8 cellular contexts compared by ENCODE assay signal in genomic region chr2:199850718-199851498, GRCh38. TPM values are rescaled to one million over a fixed set of nuclear protein-coding genes. Genes with fewer than 3 reads are reported as not detected.
DNase-seq lines count a peak whose midpoint lies in the region; ATAC-seq and TF ChIP-seq lines count a peak whose summit lies in the region.

Gene FTCDNL1 (minus strand): TSS chr2:199851192. CDS start chr2:199848962, 2,230 bp downstream.

- no peaks in the 10 kb centered on the region for H3K79me2 ChIP-seq in OCI-LY1 (ENCODE audit: insufficient read depth, low read length)

- H3K36me3 ChIP-seq in OCI-LY1 (ENCODE audit: insufficient read depth, low read length) (no peaks in the 10 kb centered on the region), esophagus squamous epithelium (no peaks in the 10 kb centered on the region)

- H3K4me1 ChIP-seq in OCI-LY1 (ENCODE audit: insufficient read depth, low read length, severe bottlenecking) (peaks cover 12% of the 10 kb centered on the region), esophagus squamous epithelium (peaks cover 0 to 18% (median 0%) of the 10 kb centered on the region in 3 donors)

- TF ChIP-seq CTCF in Calu3 (IDR thresholded peaks at IDR 0.05; ENCODE audit: unreplicated experiment), result peak; percentile 74
- TF ChIP-seq CTCF in OCI-LY1 (IDR thresholded peaks at IDR 0.05; ENCODE audit: low read length), result peak; percentile 59
- TF ChIP-seq CTCF in esophagus squamous epithelium (IDR thresholded peaks at IDR 0.05), result peak in 5 of 6 experiments; percentile 35 to 46 (median 43)
- TF ChIP-seq CTCF in natural killer cell (IDR thresholded peaks at IDR 0.05), result no peak

- H2AFZ ChIP-seq in OCI-LY1 (ENCODE audit: low read length), result peak within 1 kb of the TSS; percentile 91; the same call in 1 of the 2 replicates

- intact Hi-C loops in Calu3 (cut with micrococcal nuclease; ENCODE audit: unreplicated experiment) (no loop called here), esophagus squamous epithelium (cut with DNase I) (no loop called here), natural killer cell (cut with micrococcal nuclease) (no loop called here)

- H3K4me2 ChIP-seq in OCI-LY1 (ENCODE audit: low read length), result peak within 1 kb of the TSS; percentile 98

- H3K9me2 ChIP-seq in OCI-LY1 (ENCODE audit: low read depth, low read length), result no peaks in the 10 kb centered on the region

- H3K4me3 ChIP-seq in OCI-LY1 (ENCODE audit: low read depth, low read length, poor library complexity, severe bottlenecking) (peak within 1 kb of the TSS; percentile 79), esophagus squamous epithelium (peak within 1 kb of the TSS; percentile 59 to 90 (median 66))

- peak within 1 kb of the TSS; percentile 71 for H3K9ac ChIP-seq in OCI-LY1 (ENCODE audit: low read length)

- H3K27ac ChIP-seq in OCI-LY1 (ENCODE audit: low read depth, low read length, poor library complexity, severe bottlenecking), result no peak within 1 kb of the TSS
- H3K27ac ChIP-seq in esophagus squamous epithelium, result peak within 1 kb of the TSS; percentile 46 to 81 (median 74)

- DNase-seq in Calu3 (peak; percentile 72), esophagus squamous epithelium (lab: John Stamatoyannopoulos, UW) (no peak), natural killer cell (peak; percentile 23)
- DNase-seq in activated T-cell treated with anti-CD3 and anti-CD28 coated beads, Interleukin-2, amount 50 U/mL, for 1 hour, result peak; percentile 68
- peak; percentile 65 for DNase-seq in stimulated activated naive CD4-positive, alpha-beta T cell treated with Interleukin-2 at 50 U/mL for 16 hours (lab: John Stamatoyannopoulos, UW)

- H3K27ac Mint-ChIP-seq in Calu3 (ENCODE audit: unreplicated experiment) (peak within 1 kb of the TSS; percentile 85), natural killer cell (peak within 1 kb of the TSS in 1 of 2 donors; percentile 63)

- peaks cover 26% of the 10 kb centered on the region for H3K27me3 Mint-ChIP-seq in Calu3 (ENCODE audit: unreplicated experiment)
- H3K27me3 Mint-ChIP-seq in natural killer cell (ENCODE audit: low read depth in 2 of 2), result peaks cover 11 to 28% of the 10 kb centered on the region in 2 donors

- ATAC-seq in GM19455 (IDR thresholded peaks at IDR 0.05; ENCODE audit: unreplicated experiment) (peak; percentile 97), HG03571 (IDR thresholded peaks at IDR 0.05; ENCODE audit: unreplicated experiment) (peak; percentile 97), natural killer cell (peak; percentile 92 to 94 (median 93))

- H3K36me3 Mint-ChIP-seq in Calu3 (ENCODE audit: insufficient read depth, unreplicated experiment) (peaks cover 15% of the 10 kb centered on the region), natural killer cell (no peaks in the 10 kb centered on the region)

- H3K27me3 ChIP-seq in OCI-LY1 (ENCODE audit: insufficient read depth, low read length), result no peaks in the 10 kb centered on the region
- peaks cover 0 to 4% (median 0%) of the 10 kb centered on the region in 4 donors for H3K27me3 ChIP-seq in esophagus squamous epithelium

- H3K9me3 ChIP-seq in OCI-LY1 (ENCODE audit: low read length) (no peaks in the 10 kb centered on the region), esophagus squamous epithelium (no peaks in the 10 kb centered on the region)

- peak in 1 of 4 donors; percentile 36 for TF ChIP-seq POLR2A in esophagus squamous epithelium (IDR thresholded peaks at IDR 0.05)

- H3K4me3 Mint-ChIP-seq in Calu3 (ENCODE audit: low read depth, unreplicated experiment) (peak within 1 kb of the TSS; percentile 88), natural killer cell (peak within 1 kb of the TSS; percentile 93)

- WGBS in esophagus squamous epithelium, 2 donors, result 0% methylated on average over 7 to 21 of the region's 80 CpGs

- CTCF ChIA-PET in Calu3 (lab: Charles Lee), result no interaction called here

- H3K4me1 Mint-ChIP-seq in Calu3 (ENCODE audit: low read depth, unreplicated experiment), result peaks cover 9% of the 10 kb centered on the region
- peaks cover 7% of the 10 kb centered on the region in 2 donors for H3K4me1 Mint-ChIP-seq in natural killer cell

- no peaks in the 10 kb centered on the region for H3F3A ChIP-seq in OCI-LY1 (ENCODE audit: insufficient read depth, low read length)

- H3K9me3 Mint-ChIP-seq in Calu3 (ENCODE audit: low read depth, unreplicated experiment), result no peaks in the 10 kb centered on the region
- no peaks in the 10 kb centered on the region for H3K9me3 Mint-ChIP-seq in natural killer cell

- no peaks in the 10 kb centered on the region for H4K20me1 ChIP-seq in OCI-LY1 (ENCODE audit: insufficient read depth, low read length)

- BruUV-seq in Calu3 (replicated peaks; lab: Mats Ljungman, UMichigan), result no TSS peak

RNA-seq across cellular contexts. Expression of gene FTCDNL1, which starts in this region (rescaled TPM):
- total RNA-seq in Calu3 (2022) (1.9 and 3.0 TPM in 2 replicates), esophagus squamous epithelium (1 to 10 TPM; 1.3 to 5.0 (median 2.6) TPM), natural killer cell (under 1 TPM in 2 of 3 donors, not detected in 1; 0.52 to 0.95 TPM)

Comparison
In these comparisons a context has a peak if more than half of its experiments do, and no peak if none do; other contexts are left out.
1. Peak in DNase-seq and ATAC-seq in natural killer cell; RNA of the gene not detected or under 1 TPM.